In the genomic region with DNA sequence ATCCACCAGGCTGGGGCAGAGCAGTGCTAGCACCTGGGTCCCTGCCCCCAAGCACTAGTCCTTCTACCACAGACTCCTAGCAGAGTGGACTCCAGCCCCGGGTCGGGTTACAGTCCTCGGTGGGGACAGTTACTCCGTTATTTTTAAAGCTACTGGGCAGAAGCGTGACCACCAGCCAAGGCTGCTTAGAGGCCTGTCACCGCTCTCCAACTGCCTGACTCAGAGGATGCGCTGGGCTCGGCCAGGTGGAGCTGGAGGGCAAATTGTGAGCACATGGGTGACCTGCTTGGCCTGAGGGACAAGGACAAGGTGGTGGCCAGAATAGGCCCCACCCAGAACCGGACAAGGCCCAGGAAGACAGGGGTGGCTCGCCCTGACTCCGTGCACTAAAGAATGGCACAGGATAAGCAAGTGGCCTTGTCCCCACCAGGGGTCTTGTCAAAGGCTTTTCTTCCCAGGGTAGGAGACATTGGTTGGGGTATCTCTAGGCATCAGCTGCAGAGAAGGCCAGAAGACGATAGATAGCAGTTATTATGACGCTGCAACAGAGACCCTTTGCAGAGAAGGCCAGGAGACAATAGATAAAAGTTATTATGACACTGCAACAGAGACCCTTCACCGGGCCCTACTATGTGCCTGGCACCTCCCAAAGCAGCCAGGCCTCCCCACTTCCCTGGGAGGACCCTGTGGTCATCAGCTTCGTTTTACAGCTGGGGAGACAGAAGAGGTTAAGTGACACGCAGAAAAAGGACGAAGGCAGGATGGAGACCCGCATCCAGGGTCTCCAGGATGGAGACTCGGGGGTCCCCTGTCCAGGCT, we compare ENCODE assay signal across 2 cellular contexts.
TF ChIP-seq lines count a peak whose summit lies in the region.

No MANE protein-coding gene starts in this region.

TF ChIP-seq in SK-N-SH, 30 proteins besides CTCF, POLR2A, EP300 and RAD21 (continued from another document):
- TF ChIP-seq, protein P1, sequence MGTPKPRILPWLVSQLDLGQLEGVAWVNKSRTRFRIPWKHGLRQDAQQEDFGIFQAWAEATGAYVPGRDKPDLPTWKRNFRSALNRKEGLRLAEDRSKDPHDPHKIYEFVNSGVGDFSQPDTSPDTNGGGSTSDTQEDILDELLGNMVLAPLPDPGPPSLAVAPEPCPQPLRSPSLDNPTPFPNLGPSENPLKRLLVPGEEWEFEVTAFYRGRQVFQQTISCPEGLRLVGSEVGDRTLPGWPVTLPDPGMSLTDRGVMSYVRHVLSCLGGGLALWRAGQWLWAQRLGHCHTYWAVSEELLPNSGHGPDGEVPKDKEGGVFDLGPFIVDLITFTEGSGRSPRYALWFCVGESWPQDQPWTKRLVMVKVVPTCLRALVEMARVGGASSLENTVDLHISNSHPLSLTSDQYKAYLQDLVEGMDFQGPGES (IDR thresholded peaks at IDR 0.05; ENCODE audit: low read depth, low read length), result no peak
- no peak for TF ChIP-seq POLR2AphosphoS5 (IDR thresholded peaks at IDR 0.05; ENCODE audit: low read depth, low read length)
- TF ChIP-seq JUND (IDR thresholded peaks at IDR 0.05), result no peak
- no peak for TF ChIP-seq YY1 (IDR thresholded peaks at IDR 0.05; ENCODE audit: low read depth)
- no peak for TF ChIP-seq RCOR1 (IDR thresholded peaks at IDR 0.05; ENCODE audit: low read length)
- TF ChIP-seq, protein P2, sequence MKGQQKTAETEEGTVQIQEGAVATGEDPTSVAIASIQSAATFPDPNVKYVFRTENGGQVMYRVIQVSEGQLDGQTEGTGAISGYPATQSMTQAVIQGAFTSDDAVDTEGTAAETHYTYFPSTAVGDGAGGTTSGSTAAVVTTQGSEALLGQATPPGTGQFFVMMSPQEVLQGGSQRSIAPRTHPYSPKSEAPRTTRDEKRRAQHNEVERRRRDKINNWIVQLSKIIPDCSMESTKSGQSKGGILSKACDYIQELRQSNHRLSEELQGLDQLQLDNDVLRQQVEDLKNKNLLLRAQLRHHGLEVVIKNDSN (IDR thresholded peaks at IDR 0.05; ENCODE audit: borderline replicate concordance, low read depth), result no peak
- no peak for TF ChIP-seq TAF1 (IDR thresholded peaks at IDR 0.05; ENCODE audit: borderline replicate concordance, low read depth, low read length)
- no peak for TF ChIP-seq SMC3 (IDR thresholded peaks at IDR 0.05; ENCODE audit: low read depth, low read length)
- TF ChIP-seq CHD2 (IDR thresholded peaks at IDR 0.05; ENCODE audit: low read length, partially characterized antibody), result no peak

TF ChIP-seq in SK-N-SH treated with all-trans-retinoic acid at 6 μM for 48 hours, 23 proteins besides CTCF, POLR2A, EP300 and RAD21 (continued from another document):
- TF ChIP-seq, protein P3, sequence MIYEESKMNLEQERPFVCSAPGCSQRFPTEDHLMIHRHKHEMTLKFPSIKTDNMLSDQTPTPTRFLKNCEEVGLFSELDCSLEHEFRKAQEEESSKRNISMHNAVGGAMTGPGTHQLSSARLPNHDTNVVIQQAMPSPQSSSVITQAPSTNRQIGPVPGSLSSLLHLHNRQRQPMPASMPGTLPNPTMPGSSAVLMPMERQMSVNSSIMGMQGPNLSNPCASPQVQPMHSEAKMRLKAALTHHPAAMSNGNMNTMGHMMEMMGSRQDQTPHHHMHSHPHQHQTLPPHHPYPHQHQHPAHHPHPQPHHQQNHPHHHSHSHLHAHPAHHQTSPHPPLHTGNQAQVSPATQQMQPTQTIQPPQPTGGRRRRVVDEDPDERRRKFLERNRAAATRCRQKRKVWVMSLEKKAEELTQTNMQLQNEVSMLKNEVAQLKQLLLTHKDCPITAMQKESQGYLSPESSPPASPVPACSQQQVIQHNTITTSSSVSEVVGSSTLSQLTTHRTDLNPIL (CRISPR knock-in tag; IDR thresholded peaks at IDR 0.05; ENCODE audit: low read depth), result no peak
- TF ChIP-seq PPARA (CRISPR knock-in tag; IDR thresholded peaks at IDR 0.05; ENCODE audit: borderline replicate concordance) (no peak), OSR1 (CRISPR knock-in tag; IDR thresholded peaks at IDR 0.05) (no peak), ZC3H10 (CRISPR knock-in tag; IDR thresholded peaks at IDR 0.05) (no peak), BACH2 (CRISPR knock-in tag; IDR thresholded peaks at IDR 0.05; ENCODE audit: borderline replicate concordance) (no peak), ISL1 (CRISPR knock-in tag; IDR thresholded peaks at IDR 0.05) (no peak), ZFP30 (CRISPR knock-in tag; IDR thresholded peaks at IDR 0.05) (no peak)
- TF ChIP-seq, protein P4, sequence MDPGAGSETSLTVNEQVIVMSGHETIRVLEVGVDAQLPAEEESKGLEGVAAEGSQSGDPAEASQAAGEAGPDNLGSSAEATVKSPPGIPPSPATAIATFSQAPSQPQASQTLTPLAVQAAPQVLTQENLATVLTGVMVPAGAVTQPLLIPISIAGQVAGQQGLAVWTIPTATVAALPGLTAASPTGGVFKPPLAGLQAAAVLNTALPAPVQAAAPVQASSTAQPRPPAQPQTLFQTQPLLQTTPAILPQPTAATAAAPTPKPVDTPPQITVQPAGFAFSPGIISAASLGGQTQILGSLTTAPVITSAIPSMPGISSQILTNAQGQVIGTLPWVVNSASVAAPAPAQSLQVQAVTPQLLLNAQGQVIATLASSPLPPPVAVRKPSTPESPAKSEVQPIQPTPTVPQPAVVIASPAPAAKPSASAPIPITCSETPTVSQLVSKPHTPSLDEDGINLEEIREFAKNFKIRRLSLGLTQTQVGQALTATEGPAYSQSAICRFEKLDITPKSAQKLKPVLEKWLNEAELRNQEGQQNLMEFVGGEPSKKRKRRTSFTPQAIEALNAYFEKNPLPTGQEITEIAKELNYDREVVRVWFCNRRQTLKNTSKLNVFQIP (CRISPR knock-in tag; IDR thresholded peaks at IDR 0.05; ENCODE audit: borderline replicate concordance, low read depth), result no peak
